ENCODE assay signal across 11 cellular contexts in the genomic region with DNA sequence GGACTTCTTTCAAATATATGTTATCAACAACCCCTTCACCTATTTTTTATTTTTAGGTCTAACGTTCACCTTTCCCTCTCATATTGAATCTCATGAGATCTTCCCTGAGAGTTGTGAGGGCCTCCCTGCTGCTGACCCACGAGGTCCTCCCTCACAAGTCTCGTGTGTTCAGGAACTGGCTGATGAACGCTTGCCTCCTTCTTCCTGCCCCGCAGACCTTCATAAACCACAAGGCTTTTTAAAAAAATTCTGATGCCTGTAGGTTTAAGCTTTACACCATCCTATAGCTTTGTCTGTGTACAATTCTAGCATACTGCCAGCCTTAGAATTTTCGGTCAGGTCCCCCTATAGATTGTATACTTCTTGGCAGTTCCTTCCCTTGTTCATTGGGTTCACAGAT. TPM values are rescaled to one million over a fixed set of nuclear protein-coding genes. Genes with fewer than 3 reads are reported as not detected.
DNase-seq lines count a peak whose midpoint lies in the region; ATAC-seq and TF ChIP-seq lines count a peak whose summit lies in the region.
"Had no signal": no experiment of that assay in that cellular context is flagged by ENCODE, and none has a peak within 500 bp of the region (broad histone marks: within the 10 kb centered on the region; RNA-seq: fewer than 3 reads in every experiment).

No MANE protein-coding gene starts in this region.

- H3K4me3 ChIP-seq in CD8-positive, alpha-beta memory T cell (ENCODE audit: low read length), result peak overlapping the region; percentile 12
- no peak overlapping the region for H3K4me3 ChIP-seq in neutrophil (ENCODE audit: low read depth in 1 of 2, low read length in 1 of 2)
- H3K4me3 ChIP-seq in dorsolateral prefrontal cortex, result no peak overlapping the region
- H3K4me3 ChIP-seq: thyroid gland had no signal

- intact Hi-C loops in dorsolateral prefrontal cortex (cut with DNase I), result no loop called here
- intact Hi-C loops in posterior vena cava (cut with DNase I), result no loop called here

- no peaks in the 10 kb centered on the region for H3K36me3 ChIP-seq in CD8-positive, alpha-beta memory T cell (ENCODE audit: insufficient read depth, low read length)
- no peaks in the 10 kb centered on the region for H3K36me3 ChIP-seq in neutrophil
- H3K36me3 ChIP-seq: thyroid gland had no signal

- H3K4me3 Mint-ChIP-seq in CD8-positive, alpha-beta memory T cell, result peak overlapping the region in 6 of 7 donors; percentile 14 to 74 (median 52)
- H3K4me3 Mint-ChIP-seq in activated naive CD8-positive, alpha-beta T cell treated with anti-CD3 and anti-CD28 coated beads, Interleukin-2, amount 10 ng/mL, durations not matched to agents 7 days and 5 days, result peak overlapping the region; percentile 51
- H3K4me3 Mint-ChIP-seq: nephron progenitor cell had no signal

- peaks cover 0 to 1% of the 10 kb centered on the region in 2 donors for H3K27me3 Mint-ChIP-seq in CD8-positive, alpha-beta memory T cell
- H3K27me3 Mint-ChIP-seq in activated naive CD8-positive, alpha-beta T cell treated with anti-CD3 and anti-CD28 coated beads, Interleukin-2, amount 10 ng/mL, durations not matched to agents 7 days and 5 days, result no peaks in the 10 kb centered on the region

- peak in 1 of 5 donors; percentile 27 for DNase-seq in CD8-positive, alpha-beta memory T cell
- peak; percentile 42 to 70 for DNase-seq in Kasumi-1 (lab: John Stamatoyannopoulos, UW)
- DNase-seq in activated naive CD8-positive, alpha-beta T cell treated with anti-CD3 and anti-CD28 coated beads, Interleukin-2, amount 10 ng/mL, durations not matched to agents 7 days and 5 days, result no peak
- no peak for DNase-seq in left lobe of liver (ENCODE audit: low spot score)
- DNase-seq in dorsolateral prefrontal cortex, result no peak
- no peak for DNase-seq in posterior vena cava (ENCODE audit: low spot score)
- DNase-seq: activated CD4-positive, CD25-positive, alpha-beta regulatory T cell treated with anti-CD3 and anti-CD28 coated beads, Interleukin-2, amount 50 U/mL, for 72 hours; nephron progenitor cell; thyroid gland had no signal

- peak overlapping the region; percentile 57 to 98 (median 90) for H3K27ac Mint-ChIP-seq in CD8-positive, alpha-beta memory T cell
- H3K27ac Mint-ChIP-seq in activated naive CD8-positive, alpha-beta T cell treated with anti-CD3 and anti-CD28 coated beads, Interleukin-2, amount 10 ng/mL, durations not matched to agents 7 days and 5 days, result peak overlapping the region; percentile 100
- H3K27ac Mint-ChIP-seq: nephron progenitor cell had no signal

- H3K4me1 Mint-ChIP-seq in CD8-positive, alpha-beta memory T cell, result peaks cover 49 to 65% (median 57%) of the 10 kb centered on the region in 3 donors
- H3K4me1 Mint-ChIP-seq in activated naive CD8-positive, alpha-beta T cell treated with anti-CD3 and anti-CD28 coated beads, Interleukin-2, amount 10 ng/mL, durations not matched to agents 7 days and 5 days, result peaks cover 55% of the 10 kb centered on the region
- H3K4me1 Mint-ChIP-seq: nephron progenitor cell had no signal

- H3K27ac ChIP-seq in CD8-positive, alpha-beta memory T cell (ENCODE audit: low read depth, low read length), result no peak overlapping the region
- H3K27ac ChIP-seq in neutrophil (peak overlapping the region; percentile 81), dorsolateral prefrontal cortex (no peak overlapping the region)
- H3K27ac ChIP-seq: thyroid gland had no signal

- POLR2A ChIA-PET in CD8-positive, alpha-beta memory T cell (lab: Charles Lee), result interaction anchor here (0.6 kb wide), 1 partner anchor 65 kb away, joined by 7 read pairs; no protein-coding TSS in a partner anchor
- POLR2A ChIA-PET in activated naive CD8-positive, alpha-beta T cell treated with anti-CD3 and anti-CD28 coated beads, Interleukin-2, amount 10 ng/mL, durations not matched to agents 7 days and 5 days (lab: Charles Lee), result interaction anchor here (0.6 to 2.8 kb wide), 4 partner anchors 22 to 166 kb away, joined by 3 to 11 read pairs (median 6); a partner anchor contains a TSS

- TF ChIP-seq CTCF in neutrophil (IDR thresholded peaks at IDR 0.05) (no peak), dorsolateral prefrontal cortex (IDR thresholded peaks at IDR 0.05 in 54 of 56, conservative IDR thresholded peaks at IDR 0.05 in 2 of 56; ENCODE audit: low read depth in 1 of 56, partially characterized antibody in 56 of 56) (no peak)

- H3K4me1 ChIP-seq in CD8-positive, alpha-beta memory T cell (ENCODE audit: insufficient read depth, low read length), result peaks cover 75% of the 10 kb centered on the region
- peaks cover 81 to 84% of the 10 kb centered on the region in 2 experiments for H3K4me1 ChIP-seq in neutrophil (ENCODE audit: control insufficient read depth in 1 of 2, insufficient read depth in 1 of 2, low read depth in 1 of 2, low read length in 1 of 2)

- peaks cover 2 to 9% (median 5%) of the 10 kb centered on the region in 5 donors for H3K9me3 Mint-ChIP-seq in CD8-positive, alpha-beta memory T cell
- peaks cover 11% of the 10 kb centered on the region for H3K9me3 Mint-ChIP-seq in activated naive CD8-positive, alpha-beta T cell treated with anti-CD3 and anti-CD28 coated beads, Interleukin-2, amount 10 ng/mL, durations not matched to agents 7 days and 5 days

- peaks cover 0 to 11% (median 1%) of the 10 kb centered on the region in 3 donors for H3K36me3 Mint-ChIP-seq in CD8-positive, alpha-beta memory T cell
- H3K36me3 Mint-ChIP-seq in activated naive CD8-positive, alpha-beta T cell treated with anti-CD3 and anti-CD28 coated beads, Interleukin-2, amount 10 ng/mL, durations not matched to agents 7 days and 5 days, result peaks cover 23% of the 10 kb centered on the region

- no peaks in the 10 kb centered on the region for H3K27me3 ChIP-seq in CD8-positive, alpha-beta memory T cell (ENCODE audit: insufficient read depth, low read length, poor library complexity, severe bottlenecking)
- no peaks in the 10 kb centered on the region for H3K27me3 ChIP-seq in neutrophil
- no peaks in the 10 kb centered on the region for H3K27me3 ChIP-seq in dorsolateral prefrontal cortex
- H3K27me3 ChIP-seq: thyroid gland had no signal

- H3K9me3 ChIP-seq in CD8-positive, alpha-beta memory T cell (ENCODE audit: low read length), result no peaks in the 10 kb centered on the region
- no peaks in the 10 kb centered on the region for H3K9me3 ChIP-seq in neutrophil
- H3K9me3 ChIP-seq: thyroid gland had no signal

- peak; percentile 21 for ATAC-seq in activated naive CD8-positive, alpha-beta T cell treated with anti-CD3 and anti-CD28 coated beads, Interleukin-2, amount 10 ng/mL, durations not matched to agents 7 days and 5 days (ENCODE audit: low read depth)
- no peak for ATAC-seq in GM21825 (IDR thresholded peaks at IDR 0.05; ENCODE audit: unreplicated experiment)
- ATAC-seq in left lobe of liver, result no peak

- CTCF ChIA-PET in CD8-positive, alpha-beta memory T cell (lab: Charles Lee), result no interaction called here

RNA-seq across cellular contexts. Expression of a gene that starts 50.5 kb away (rescaled TPM):
- 1 to 10 TPM; 2.9 to 3.0 TPM for total RNA-seq in CD8-positive, alpha-beta memory T cell
- polyA plus RNA-seq in CD8-positive, alpha-beta memory T cell, result 6.2 TPM
- total RNA-seq in activated naive CD8-positive, alpha-beta T cell treated with anti-CD3 and anti-CD28 coated beads, Interleukin-2, amount 10 ng/mL, durations not matched to agents 7 days and 5 days, result 1 to 10 TPM; 2.4 to 3.0 TPM
- total RNA-seq in left lobe of liver, result 1.2 TPM
- 10 to 100 TPM; 11.8 to 32.2 (median 23.5) TPM for total RNA-seq in dorsolateral prefrontal cortex
- 1 to 10 TPM; 2.5 to 3.4 TPM for total RNA-seq in posterior vena cava

Comparison
In these comparisons a context has a peak if more than half of its experiments do, and no peak if none do; other contexts are left out.
1. DNase-seq: peak in Kasumi-1 (2 of 2); none in activated naive CD8-positive, alpha-beta T cell treated with anti-CD3 and anti-CD28 coated beads, Interleukin-2, amount 10 ng/mL, durations not matched to agents 7 days and 5 days (single experiment), left lobe of liver (single experiment), dorsolateral prefrontal cortex (0 of 10) and posterior vena cava (single experiment).